1 cellular context compared by ENCODE assay signal in genomic region chr19:13731147-13731964, GRCh38.
TF ChIP-seq lines count a peak whose summit lies in the region.

No MANE protein-coding gene starts in this region.

TF ChIP-seq in HepG2, 621 proteins besides CTCF, POLR2A, EP300 and RAD21 (continued from another document and continues in another):
- TF ChIP-seq, protein P1, sequence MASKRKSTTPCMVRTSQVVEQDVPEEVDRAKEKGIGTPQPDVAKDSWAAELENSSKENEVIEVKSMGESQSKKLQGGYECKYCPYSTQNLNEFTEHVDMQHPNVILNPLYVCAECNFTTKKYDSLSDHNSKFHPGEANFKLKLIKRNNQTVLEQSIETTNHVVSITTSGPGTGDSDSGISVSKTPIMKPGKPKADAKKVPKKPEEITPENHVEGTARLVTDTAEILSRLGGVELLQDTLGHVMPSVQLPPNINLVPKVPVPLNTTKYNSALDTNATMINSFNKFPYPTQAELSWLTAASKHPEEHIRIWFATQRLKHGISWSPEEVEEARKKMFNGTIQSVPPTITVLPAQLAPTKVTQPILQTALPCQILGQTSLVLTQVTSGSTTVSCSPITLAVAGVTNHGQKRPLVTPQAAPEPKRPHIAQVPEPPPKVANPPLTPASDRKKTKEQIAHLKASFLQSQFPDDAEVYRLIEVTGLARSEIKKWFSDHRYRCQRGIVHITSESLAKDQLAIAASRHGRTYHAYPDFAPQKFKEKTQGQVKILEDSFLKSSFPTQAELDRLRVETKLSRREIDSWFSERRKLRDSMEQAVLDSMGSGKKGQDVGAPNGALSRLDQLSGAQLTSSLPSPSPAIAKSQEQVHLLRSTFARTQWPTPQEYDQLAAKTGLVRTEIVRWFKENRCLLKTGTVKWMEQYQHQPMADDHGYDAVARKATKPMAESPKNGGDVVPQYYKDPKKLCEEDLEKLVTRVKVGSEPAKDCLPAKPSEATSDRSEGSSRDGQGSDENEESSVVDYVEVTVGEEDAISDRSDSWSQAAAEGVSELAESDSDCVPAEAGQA (IDR thresholded peaks at IDR 0.05; ENCODE audit: low read depth): no peak
- TF ChIP-seq, protein P1 (CRISPR knock-in tag; IDR thresholded peaks at IDR 0.05; ENCODE audit: borderline replicate concordance): no peak; the same call in 1 of the 2 replicates
- TF ChIP-seq ZNF772 (CRISPR knock-in tag; IDR thresholded peaks at IDR 0.05) (no peak), ZNF629 (CRISPR knock-in tag; conservative IDR thresholded peaks at IDR 0.05) (no peak), ZNF510 (CRISPR knock-in tag; IDR thresholded peaks at IDR 0.05; ENCODE audit: low read depth) (no peak), ONECUT2 (CRISPR knock-in tag; IDR thresholded peaks at IDR 0.05) (no peak), ZNF607 (CRISPR knock-in tag; IDR thresholded peaks at IDR 0.05; ENCODE audit: borderline replicate concordance) (no peak; the same call in 1 of the 2 replicates), ZNF205 (CRISPR knock-in tag; IDR thresholded peaks at IDR 0.05) (no peak; the same call in 1 of the 2 replicates), ARNTL (CRISPR knock-in tag; IDR thresholded peaks at IDR 0.05) (no peak), TAF15 (IDR thresholded peaks at IDR 0.05; ENCODE audit: low read depth, low read length, poor library complexity, severe bottlenecking) (no peak), ZMYM3 (CRISPR knock-in tag; IDR thresholded peaks at IDR 0.05) (peak; percentile 49; the same call in 1 of the 2 replicates), MAF1 (CRISPR knock-in tag; IDR thresholded peaks at IDR 0.05; ENCODE audit: borderline replicate concordance) (peak; percentile 63; the same call in 1 of the 2 replicates), ZNF468 (CRISPR knock-in tag; IDR thresholded peaks at IDR 0.05) (no peak), NFYC (CRISPR knock-in tag; IDR thresholded peaks at IDR 0.05) (0 out of 2 replicates have a peak, but pooled peaks have one; percentile 19), ZNF337 (CRISPR knock-in tag; IDR thresholded peaks at IDR 0.05; ENCODE audit: borderline replicate concordance, low read depth) (no peak), KAT7 (CRISPR knock-in tag; IDR thresholded peaks at IDR 0.05; ENCODE audit: borderline replicate concordance) (no peak), KAT2B (IDR thresholded peaks at IDR 0.05; ENCODE audit: borderline replicate concordance, low read depth, low read length) (no peak), ZNF503 (CRISPR knock-in tag; IDR thresholded peaks at IDR 0.05) (0 out of 2 replicates have a peak, but pooled peaks have one; percentile 17), DNMT3B (CRISPR knock-in tag; conservative IDR thresholded peaks at IDR 0.05) (no peak), HMGA1 (CRISPR knock-in tag; conservative IDR thresholded peaks at IDR 0.05) (no peak), NAIF1 (CRISPR knock-in tag; IDR thresholded peaks at IDR 0.05; ENCODE audit: borderline replicate concordance) (no peak), RBM22 (optimal IDR thresholded peaks at IDR 0.05; ENCODE audit: low read length) (peak; percentile 91), ZNF572 (CRISPR knock-in tag; IDR thresholded peaks at IDR 0.05) (peak; percentile 89; the same call in 1 of the 2 replicates), PRPF4 (IDR thresholded peaks at IDR 0.05; ENCODE audit: low read depth, low read length, poor library complexity, severe bottlenecking) (no peak), ZNF343 (CRISPR knock-in tag; IDR thresholded peaks at IDR 0.05) (no peak), ZNF687 (CRISPR knock-in tag; IDR thresholded peaks at IDR 0.05) (peak; percentile 90), ZFP37 (CRISPR knock-in tag; IDR thresholded peaks at IDR 0.05; ENCODE audit: borderline replicate concordance) (no peak), ZNF350 (CRISPR knock-in tag; IDR thresholded peaks at IDR 0.05; ENCODE audit: borderline replicate concordance, low read depth) (peak; percentile 51; the same call in 1 of the 2 replicates)
- TF ChIP-seq, protein P2, sequence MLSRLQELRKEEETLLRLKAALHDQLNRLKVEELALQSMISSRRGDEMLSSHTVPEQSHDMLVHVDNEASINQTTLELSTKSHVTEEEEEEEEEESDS (CRISPR knock-in tag; IDR thresholded peaks at IDR 0.05; ENCODE audit: borderline replicate concordance): no peak
- TF ChIP-seq, protein P3, sequence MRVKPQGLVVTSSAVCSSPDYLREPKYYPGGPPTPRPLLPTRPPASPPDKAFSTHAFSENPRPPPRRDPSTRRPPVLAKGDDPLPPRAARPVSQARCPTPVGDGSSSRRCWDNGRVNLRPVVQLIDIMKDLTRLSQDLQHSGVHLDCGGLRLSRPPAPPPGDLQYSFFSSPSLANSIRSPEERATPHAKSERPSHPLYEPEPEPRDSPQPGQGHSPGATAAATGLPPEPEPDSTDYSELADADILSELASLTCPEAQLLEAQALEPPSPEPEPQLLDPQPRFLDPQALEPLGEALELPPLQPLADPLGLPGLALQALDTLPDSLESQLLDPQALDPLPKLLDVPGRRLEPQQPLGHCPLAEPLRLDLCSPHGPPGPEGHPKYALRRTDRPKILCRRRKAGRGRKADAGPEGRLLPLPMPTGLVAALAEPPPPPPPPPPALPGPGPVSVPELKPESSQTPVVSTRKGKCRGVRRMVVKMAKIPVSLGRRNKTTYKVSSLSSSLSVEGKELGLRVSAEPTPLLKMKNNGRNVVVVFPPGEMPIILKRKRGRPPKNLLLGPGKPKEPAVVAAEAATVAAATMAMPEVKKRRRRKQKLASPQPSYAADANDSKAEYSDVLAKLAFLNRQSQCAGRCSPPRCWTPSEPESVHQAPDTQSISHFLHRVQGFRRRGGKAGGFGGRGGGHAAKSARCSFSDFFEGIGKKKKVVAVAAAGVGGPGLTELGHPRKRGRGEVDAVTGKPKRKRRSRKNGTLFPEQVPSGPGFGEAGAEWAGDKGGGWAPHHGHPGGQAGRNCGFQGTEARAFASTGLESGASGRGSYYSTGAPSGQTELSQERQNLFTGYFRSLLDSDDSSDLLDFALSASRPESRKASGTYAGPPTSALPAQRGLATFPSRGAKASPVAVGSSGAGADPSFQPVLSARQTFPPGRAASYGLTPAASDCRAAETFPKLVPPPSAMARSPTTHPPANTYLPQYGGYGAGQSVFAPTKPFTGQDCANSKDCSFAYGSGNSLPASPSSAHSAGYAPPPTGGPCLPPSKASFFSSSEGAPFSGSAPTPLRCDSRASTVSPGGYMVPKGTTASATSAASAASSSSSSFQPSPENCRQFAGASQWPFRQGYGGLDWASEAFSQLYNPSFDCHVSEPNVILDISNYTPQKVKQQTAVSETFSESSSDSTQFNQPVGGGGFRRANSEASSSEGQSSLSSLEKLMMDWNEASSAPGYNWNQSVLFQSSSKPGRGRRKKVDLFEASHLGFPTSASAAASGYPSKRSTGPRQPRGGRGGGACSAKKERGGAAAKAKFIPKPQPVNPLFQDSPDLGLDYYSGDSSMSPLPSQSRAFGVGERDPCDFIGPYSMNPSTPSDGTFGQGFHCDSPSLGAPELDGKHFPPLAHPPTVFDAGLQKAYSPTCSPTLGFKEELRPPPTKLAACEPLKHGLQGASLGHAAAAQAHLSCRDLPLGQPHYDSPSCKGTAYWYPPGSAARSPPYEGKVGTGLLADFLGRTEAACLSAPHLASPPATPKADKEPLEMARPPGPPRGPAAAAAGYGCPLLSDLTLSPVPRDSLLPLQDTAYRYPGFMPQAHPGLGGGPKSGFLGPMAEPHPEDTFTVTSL (CRISPR knock-in tag; IDR thresholded peaks at IDR 0.05; ENCODE audit: borderline replicate concordance): no peak
- TF ChIP-seq, protein P4, sequence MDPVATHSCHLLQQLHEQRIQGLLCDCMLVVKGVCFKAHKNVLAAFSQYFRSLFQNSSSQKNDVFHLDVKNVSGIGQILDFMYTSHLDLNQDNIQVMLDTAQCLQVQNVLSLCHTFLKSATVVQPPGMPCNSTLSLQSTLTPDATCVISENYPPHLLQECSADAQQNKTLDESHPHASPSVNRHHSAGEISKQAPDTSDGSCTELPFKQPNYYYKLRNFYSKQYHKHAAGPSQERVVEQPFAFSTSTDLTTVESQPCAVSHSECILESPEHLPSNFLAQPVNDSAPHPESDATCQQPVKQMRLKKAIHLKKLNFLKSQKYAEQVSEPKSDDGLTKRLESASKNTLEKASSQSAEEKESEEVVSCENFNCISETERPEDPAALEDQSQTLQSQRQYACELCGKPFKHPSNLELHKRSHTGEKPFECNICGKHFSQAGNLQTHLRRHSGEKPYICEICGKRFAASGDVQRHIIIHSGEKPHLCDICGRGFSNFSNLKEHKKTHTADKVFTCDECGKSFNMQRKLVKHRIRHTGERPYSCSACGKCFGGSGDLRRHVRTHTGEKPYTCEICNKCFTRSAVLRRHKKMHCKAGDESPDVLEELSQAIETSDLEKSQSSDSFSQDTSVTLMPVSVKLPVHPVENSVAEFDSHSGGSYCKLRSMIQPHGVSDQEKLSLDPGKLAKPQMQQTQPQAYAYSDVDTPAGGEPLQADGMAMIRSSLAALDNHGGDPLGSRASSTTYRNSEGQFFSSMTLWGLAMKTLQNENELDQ (CRISPR knock-in tag; IDR thresholded peaks at IDR 0.05; ENCODE audit: borderline replicate concordance): no peak
- TF ChIP-seq, protein P5, sequence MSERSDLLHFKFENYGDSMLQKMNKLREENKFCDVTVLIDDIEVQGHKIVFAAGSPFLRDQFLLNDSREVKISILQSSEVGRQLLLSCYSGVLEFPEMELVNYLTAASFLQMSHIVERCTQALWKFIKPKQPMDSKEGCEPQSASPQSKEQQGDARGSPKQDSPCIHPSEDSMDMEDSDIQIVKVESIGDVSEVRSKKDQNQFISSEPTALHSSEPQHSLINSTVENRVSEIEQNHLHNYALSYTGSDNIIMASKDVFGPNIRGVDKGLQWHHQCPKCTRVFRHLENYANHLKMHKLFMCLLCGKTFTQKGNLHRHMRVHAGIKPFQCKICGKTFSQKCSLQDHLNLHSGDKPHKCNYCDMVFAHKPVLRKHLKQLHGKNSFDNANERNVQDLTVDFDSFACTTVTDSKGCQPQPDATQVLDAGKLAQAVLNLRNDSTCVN (CRISPR knock-in tag; IDR thresholded peaks at IDR 0.05; ENCODE audit: borderline replicate concordance): no peak
- TF ChIP-seq, protein P6, sequence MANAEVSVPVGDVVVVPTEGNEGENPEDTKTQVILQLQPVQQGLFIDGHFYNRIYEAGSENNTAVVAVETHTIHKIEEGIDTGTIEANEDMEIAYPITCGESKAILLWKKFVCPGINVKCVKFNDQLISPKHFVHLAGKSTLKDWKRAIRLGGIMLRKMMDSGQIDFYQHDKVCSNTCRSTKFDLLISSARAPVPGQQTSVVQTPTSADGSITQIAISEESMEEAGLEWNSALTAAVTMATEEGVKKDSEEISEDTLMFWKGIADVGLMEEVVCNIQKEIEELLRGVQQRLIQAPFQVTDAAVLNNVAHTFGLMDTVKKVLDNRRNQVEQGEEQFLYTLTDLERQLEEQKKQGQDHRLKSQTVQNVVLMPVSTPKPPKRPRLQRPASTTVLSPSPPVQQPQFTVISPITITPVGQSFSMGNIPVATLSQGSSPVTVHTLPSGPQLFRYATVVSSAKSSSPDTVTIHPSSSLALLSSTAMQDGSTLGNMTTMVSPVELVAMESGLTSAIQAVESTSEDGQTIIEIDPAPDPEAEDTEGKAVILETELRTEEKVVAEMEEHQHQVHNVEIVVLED (CRISPR knock-in tag; IDR thresholded peaks at IDR 0.05; ENCODE audit: borderline replicate concordance): peak; percentile 41; the same call in 1 of the 2 replicates
